Comparison of ENCODE assay signal across 8 cellular contexts in genomic region chr12:81759215-81759991, GRCh38. TPM values are rescaled to one million over a fixed set of nuclear protein-coding genes. Genes with fewer than 3 reads are reported as not detected.
DNase-seq lines count a peak whose midpoint lies in the region; ATAC-seq and TF ChIP-seq lines count a peak whose summit lies in the region.

Gene PPFIA2 (minus strand): TSS chr12:81759350.

- WGBS in HUES64 = 8% methylated on average over 30 of the region's 31 CpGs

- H3K4me3 Mint-ChIP-seq in WTC11 = peak within 1 kb of the TSS; percentile 85

- H3K9me3 ChIP-seq in HUES64 (ENCODE audit: insufficient read depth, low read depth, low read length) = no peaks in the 10 kb centered on the region
- H3K9me3 ChIP-seq in mucosa of stomach (ENCODE audit: control insufficient read depth, low read length) = no peaks in the 10 kb centered on the region
- no peaks in the 10 kb centered on the region for H3K9me3 ChIP-seq in upper lobe of right lung

- DNase-seq in AG10803 (ENCODE audit: low read depth) (peak; percentile 8), WTC11 (ENCODE audit: low spot score) (peak; percentile 49), fibroblast of gingiva (ENCODE audit: low read depth) (peak; percentile 49), upper lobe of right lung (peak; percentile 60)

- H3K27ac ChIP-seq in HUES64 (ENCODE audit: low read depth, low read length) = no peak within 1 kb of the TSS
- no peak within 1 kb of the TSS for H3K27ac ChIP-seq in upper lobe of right lung

- ATAC-seq in WTC11 (peak; percentile 88), upper lobe of right lung (peak; percentile 71), GM21825 (IDR thresholded peaks at IDR 0.05; ENCODE audit: unreplicated experiment) (no peak), GM21367 (IDR thresholded peaks at IDR 0.05; ENCODE audit: unreplicated experiment) (no peak)

- no peak within 1 kb of the TSS for H3K27ac Mint-ChIP-seq in WTC11

- peaks cover 7% of the 10 kb centered on the region for H3K4me1 Mint-ChIP-seq in WTC11

- intact Hi-C loops in upper lobe of right lung (cut with DNase I) = no loop called here

- H3K36me3 Mint-ChIP-seq in WTC11 = no peaks in the 10 kb centered on the region

- no peaks in the 10 kb centered on the region for H3K36me3 ChIP-seq in HUES64 (ENCODE audit: insufficient read depth, low read length)
- H3K36me3 ChIP-seq in mucosa of stomach (ENCODE audit: control insufficient read depth, insufficient read depth, low read length) = no peaks in the 10 kb centered on the region
- no peaks in the 10 kb centered on the region for H3K36me3 ChIP-seq in upper lobe of right lung

- TF ChIP-seq CTCF in AG10803 (conservative IDR thresholded peaks at IDR 0.05; ENCODE audit: low read length) (no peak), WTC11 (IDR thresholded peaks at IDR 0.05) (no peak), upper lobe of right lung (IDR thresholded peaks at IDR 0.05) (no peak)

- H3K4me1 ChIP-seq in HUES64 (ENCODE audit: insufficient read depth, low read length) (no peaks in the 10 kb centered on the region), mucosa of stomach (ENCODE audit: control insufficient read depth, insufficient read depth, low read length) (no peaks in the 10 kb centered on the region), upper lobe of right lung (peaks cover 15% of the 10 kb centered on the region)

- CTCF ChIA-PET in WTC11 (lab: Charles Lee) = interaction anchor here (0.6 kb wide), 1 partner anchor 470 kb away, joined by 3 read pairs; no protein-coding TSS in a partner anchor

- H3K27me3 Mint-ChIP-seq in WTC11 (ENCODE audit: low read depth) = peaks cover 41% of the 10 kb centered on the region

- H3K9ac ChIP-seq in HUES64 (ENCODE audit: low read depth, low read length) (no peak within 1 kb of the TSS; the same call in 1 of the 2 replicates), mucosa of stomach (ENCODE audit: low read length) (peak within 1 kb of the TSS; percentile 43)

- peak within 1 kb of the TSS; percentile 53 for H3K4me3 ChIP-seq in AG10803 (ENCODE audit: low read length)
- peak within 1 kb of the TSS; percentile 62 for H3K4me3 ChIP-seq in HUES64 (ENCODE audit: low read length)
- peak within 1 kb of the TSS; percentile 25 for H3K4me3 ChIP-seq in mucosa of stomach (ENCODE audit: low read length)
- peak within 1 kb of the TSS; percentile 46 for H3K4me3 ChIP-seq in upper lobe of right lung

- peaks cover 52% of the 10 kb centered on the region for H3K27me3 ChIP-seq in HUES64 (ENCODE audit: insufficient read depth, low read length)
- peaks cover 19% of the 10 kb centered on the region for H3K27me3 ChIP-seq in mucosa of stomach (ENCODE audit: control insufficient read depth, insufficient read depth, low read length)
- peaks cover 10% of the 10 kb centered on the region for H3K27me3 ChIP-seq in upper lobe of right lung

- peaks cover 6% of the 10 kb centered on the region for H3K9me3 Mint-ChIP-seq in WTC11

- POLR2A ChIA-PET in WTC11 (lab: Charles Lee) = no interaction called here

TF ChIP-seq in WTC11, 78 proteins besides CTCF, POLR2A, EP300 and RAD21:
- TF ChIP-seq TCF7 (CRISPR knock-in tag; IDR thresholded peaks at IDR 0.05; ENCODE audit: low read depth) (no peak), ARID4B (CRISPR knock-in tag; IDR thresholded peaks at IDR 0.05; ENCODE audit: borderline replicate concordance) (0 out of 2 replicates have a peak, but pooled peaks have one; percentile 27)

RNA-seq across cellular contexts. Expression of gene PPFIA2, which starts in this region (rescaled TPM):
- 0.40 TPM for polyA plus RNA-seq in HUES64 (2013, experiment 1 of 2)
- 1.1 TPM for polyA plus RNA-seq in HUES64 (2013, experiment 2 of 2)
- 0.92 to 1.8 TPM (median 1.1 TPM) in 3 replicates for total RNA-seq in WTC11 (2021)
- total RNA-seq in upper lobe of right lung = 1.4 TPM

Comparison
In these comparisons a context has a peak if more than half of its experiments do, and no peak if none do; other contexts are left out.
1. DNase-seq: peak in every context shown above with its lines; median percentile 60 in upper lobe of right lung; 49 in WTC11; 49 in fibroblast of gingiva; 8 in AG10803.
2. ATAC-seq: peak in WTC11 (single experiment) and upper lobe of right lung (single experiment); none in GM21825 (single experiment) and GM21367 (single experiment).
3. Peak in every context shown above with its lines, with median percentiles within 50 percentile points of each other: H3K4me3 ChIP-seq.